17 cellular contexts compared by ENCODE assay signal in the genomic region with DNA sequence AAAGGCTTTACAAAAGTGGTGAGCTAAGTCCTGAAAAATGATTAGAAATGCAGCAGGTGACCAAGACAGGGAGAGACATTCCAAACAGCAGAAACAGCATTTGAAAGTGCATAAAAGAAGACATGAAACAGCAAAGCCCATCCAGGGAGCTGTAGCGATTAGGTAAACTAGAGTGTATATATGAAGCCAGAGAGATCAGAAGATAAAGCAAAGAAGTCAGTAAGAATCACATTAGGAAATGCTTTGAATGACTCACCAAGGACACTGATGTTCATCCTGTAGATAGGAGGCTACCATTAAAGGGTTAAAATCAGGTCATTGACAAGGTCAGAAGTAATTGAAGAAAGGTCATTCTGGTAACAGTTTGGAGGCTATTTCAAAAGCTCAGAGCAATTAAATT. TPM values are rescaled to one million over a fixed set of nuclear protein-coding genes. Genes with fewer than 3 reads are reported as not detected.
A peak's percentile ranks its signal among the peaks of the same experiment; 100 is the strongest.
DNase-seq lines count a peak whose midpoint lies in the region; ATAC-seq, FAIRE-seq and TF ChIP-seq lines count a peak whose summit lies in the region.
"Had no signal": no experiment of that assay in that cellular context is flagged by ENCODE, and none has a peak within 500 bp of the region (broad histone marks: within the 10 kb centered on the region; RNA-seq: fewer than 3 reads in every experiment).

No MANE protein-coding gene starts in this region.

- H3K4me2 ChIP-seq in SK-N-SH, result no peak overlapping the region

- H3K36me3 ChIP-seq in SK-N-SH (replicated peaks in 1 of 2; ENCODE audit: control insufficient read depth in 1 of 2, insufficient read depth in 2 of 2, low read length in 1 of 2) (no peaks in the 10 kb centered on the region), upper lobe of right lung (no peaks in the 10 kb centered on the region), kidney (ENCODE audit: control insufficient read depth in 1 of 2, insufficient read depth in 2 of 2, low read length in 2 of 2) (no peaks in the 10 kb centered on the region)

- no peaks in the 10 kb centered on the region for H3K79me2 ChIP-seq in SK-N-SH (ENCODE audit: insufficient read depth)

- DNase-seq in M059J (ENCODE audit: low read depth) (peak; percentile 57), SK-N-SH (no peak), iris pigment epithelial cell (ENCODE audit: low read depth) (peak; percentile 66), upper lobe of right lung (no peak), NCI-H1694 (lab: John Stamatoyannopoulos, UW) (no peak), kidney (no peak), HTR-8/SVneo (ENCODE audit: insufficient read length, low spot score) (no peak)
- DNase-seq: ACHN; Calu3; CD4-positive, CD25-positive, alpha-beta regulatory T cell; NCI-H1105 treated with DMSO at 0.1 percent for 48 hours; NCI-H187 treated with DMSO at 0.1 percent for 48 hours; NCI-H345; NCI-H526; SHP77 treated with DMSO at 0.1 percent for 48 hours had no signal

- H3K27me3 ChIP-seq in SK-N-SH (ENCODE audit: insufficient read depth) (no peaks in the 10 kb centered on the region), upper lobe of right lung (no peaks in the 10 kb centered on the region)

- no peak overlapping the region for H3K9ac ChIP-seq in SK-N-SH
- no peak overlapping the region for H3K9ac ChIP-seq in kidney (ENCODE audit: low read length in 2 of 2)

- TF ChIP-seq CTCF in SK-N-SH (IDR thresholded peaks at IDR 0.05) (no peak), upper lobe of right lung (IDR thresholded peaks at IDR 0.05) (no peak), kidney (IDR thresholded peaks at IDR 0.05; ENCODE audit: borderline replicate concordance, extremely low read depth, insufficient read depth) (no peak)

- POLR2A ChIA-PET in SK-N-SH (lab: Yijun Ruan, JAX), result no interaction called here

- peak in 1 of 2 experiments; percentile 15; a peak in 1 of 4 replicates for TF ChIP-seq EP300 in SK-N-SH (IDR thresholded peaks at IDR 0.05; ENCODE audit: borderline replicate concordance in 1 of 2, low read depth in 1 of 2, low read length in 1 of 2)

- H3K9me2 ChIP-seq in SK-N-SH, result no peaks in the 10 kb centered on the region

- H3K4me1 ChIP-seq in SK-N-SH (ENCODE audit: control insufficient read depth in 1 of 2, insufficient read depth in 2 of 2, low read depth in 1 of 2, low read length in 1 of 2) (peaks cover 0 to 10% of the 10 kb centered on the region in 2 experiments; a peak in 1 of 4 replicates), upper lobe of right lung (no peaks in the 10 kb centered on the region), kidney (ENCODE audit: control insufficient read depth in 1 of 2, insufficient read depth in 1 of 2, low read depth in 1 of 2, low read length in 2 of 2) (peaks cover 0 to 6% of the 10 kb centered on the region in 2 donors)

- H3K27ac ChIP-seq in SK-N-SH (ENCODE audit: low read depth in 2 of 2, low read length in 1 of 2), result no peak overlapping the region; a peak in 1 of 4 replicates
- peak overlapping the region; percentile 17 for H3K27ac ChIP-seq in upper lobe of right lung
- no peak overlapping the region for H3K27ac ChIP-seq in kidney (ENCODE audit: low read depth in 2 of 2, low read length in 2 of 2)

- CTCF ChIA-PET in SK-N-SH (lab: Yijun Ruan, JAX), result interaction anchor here (1.5 kb wide), 1 partner anchor 10 kb away, joined by 7 read pairs; no protein-coding TSS in a partner anchor

- H3F3A ChIP-seq in SK-N-SH (replicated peaks; ENCODE audit: insufficient read depth), result no peaks in the 10 kb centered on the region

- intact Hi-C loops in upper lobe of right lung (cut with DNase I), result no loop called here
- intact Hi-C loops in kidney (cut with DNase I), result no loop called here

- no peak for ATAC-seq in upper lobe of right lung

- no peaks in the 10 kb centered on the region for H3K9me3 ChIP-seq in SK-N-SH
- H3K9me3 ChIP-seq in upper lobe of right lung, result no peaks in the 10 kb centered on the region
- H3K9me3 ChIP-seq in kidney (ENCODE audit: control insufficient read depth in 1 of 2, low read length in 2 of 2), result no peaks in the 10 kb centered on the region

- no peak for TF ChIP-seq RAD21 in SK-N-SH (IDR thresholded peaks at IDR 0.05; ENCODE audit: low read length)

- FAIRE-seq in kidney (lab: Jason Lieb, UNC) (no peak), HTR-8/SVneo (lab: Jason Lieb, UNC) (no peak)
- FAIRE-seq: H54 had no signal

- H3K4me3 ChIP-seq in SK-N-SH (ENCODE audit: low read depth in 2 of 2, low read length in 1 of 2), result no peak overlapping the region
- no peak overlapping the region for H3K4me3 ChIP-seq in upper lobe of right lung
- H3K4me3 ChIP-seq in kidney (ENCODE audit: low read length in 2 of 2), result no peak overlapping the region

- no peak overlapping the region for H2AFZ ChIP-seq in SK-N-SH (ENCODE audit: low read depth)

- H4K20me1 ChIP-seq in SK-N-SH (ENCODE audit: insufficient read depth), result no peaks in the 10 kb centered on the region

- WGBS in SK-N-SH (ENCODE audit: low lambda C conversion rate), result 27% methylated on average over 1 of the region's 1 CpG

TF ChIP-seq in SK-N-SH, 30 proteins besides CTCF, POLR2A, EP300 and RAD21:
- TF ChIP-seq, protein P1, sequence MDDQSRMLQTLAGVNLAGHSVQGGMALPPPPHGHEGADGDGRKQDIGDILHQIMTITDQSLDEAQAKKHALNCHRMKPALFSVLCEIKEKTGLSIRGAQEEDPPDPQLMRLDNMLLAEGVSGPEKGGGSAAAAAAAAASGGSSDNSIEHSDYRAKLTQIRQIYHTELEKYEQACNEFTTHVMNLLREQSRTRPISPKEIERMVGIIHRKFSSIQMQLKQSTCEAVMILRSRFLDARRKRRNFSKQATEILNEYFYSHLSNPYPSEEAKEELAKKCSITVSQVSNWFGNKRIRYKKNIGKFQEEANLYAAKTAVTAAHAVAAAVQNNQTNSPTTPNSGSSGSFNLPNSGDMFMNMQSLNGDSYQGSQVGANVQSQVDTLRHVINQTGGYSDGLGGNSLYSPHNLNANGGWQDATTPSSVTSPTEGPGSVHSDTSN (IDR thresholded peaks at IDR 0.05), result peak; percentile 32; the same call in 1 of the 2 replicates
- TF ChIP-seq GABPA (IDR thresholded peaks at IDR 0.05; ENCODE audit: low read depth), result no peak
- peak; percentile 73; the same call in 1 of the 2 replicates for TF ChIP-seq RXRA (IDR thresholded peaks at IDR 0.05; ENCODE audit: borderline replicate concordance, low read depth)
- peak; percentile 58 for TF ChIP-seq JUND (IDR thresholded peaks at IDR 0.05)
- TF ChIP-seq, protein P2, sequence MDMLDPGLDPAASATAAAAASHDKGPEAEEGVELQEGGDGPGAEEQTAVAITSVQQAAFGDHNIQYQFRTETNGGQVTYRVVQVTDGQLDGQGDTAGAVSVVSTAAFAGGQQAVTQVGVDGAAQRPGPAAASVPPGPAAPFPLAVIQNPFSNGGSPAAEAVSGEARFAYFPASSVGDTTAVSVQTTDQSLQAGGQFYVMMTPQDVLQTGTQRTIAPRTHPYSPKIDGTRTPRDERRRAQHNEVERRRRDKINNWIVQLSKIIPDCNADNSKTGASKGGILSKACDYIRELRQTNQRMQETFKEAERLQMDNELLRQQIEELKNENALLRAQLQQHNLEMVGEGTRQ (IDR thresholded peaks at IDR 0.05; ENCODE audit: borderline replicate concordance, low read depth, low read length), result no peak
- TF ChIP-seq, protein P3, sequence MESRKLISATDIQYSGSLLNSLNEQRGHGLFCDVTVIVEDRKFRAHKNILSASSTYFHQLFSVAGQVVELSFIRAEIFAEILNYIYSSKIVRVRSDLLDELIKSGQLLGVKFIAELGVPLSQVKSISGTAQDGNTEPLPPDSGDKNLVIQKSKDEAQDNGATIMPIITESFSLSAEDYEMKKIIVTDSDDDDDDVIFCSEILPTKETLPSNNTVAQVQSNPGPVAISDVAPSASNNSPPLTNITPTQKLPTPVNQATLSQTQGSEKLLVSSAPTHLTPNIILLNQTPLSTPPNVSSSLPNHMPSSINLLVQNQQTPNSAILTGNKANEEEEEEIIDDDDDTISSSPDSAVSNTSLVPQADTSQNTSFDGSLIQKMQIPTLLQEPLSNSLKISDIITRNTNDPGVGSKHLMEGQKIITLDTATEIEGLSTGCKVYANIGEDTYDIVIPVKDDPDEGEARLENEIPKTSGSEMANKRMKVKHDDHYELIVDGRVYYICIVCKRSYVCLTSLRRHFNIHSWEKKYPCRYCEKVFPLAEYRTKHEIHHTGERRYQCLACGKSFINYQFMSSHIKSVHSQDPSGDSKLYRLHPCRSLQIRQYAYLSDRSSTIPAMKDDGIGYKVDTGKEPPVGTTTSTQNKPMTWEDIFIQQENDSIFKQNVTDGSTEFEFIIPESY (IDR thresholded peaks at IDR 0.05; ENCODE audit: borderline replicate concordance, low read depth), result no peak
- TF ChIP-seq FOXM1 (IDR thresholded peaks at IDR 0.05; ENCODE audit: low read depth), result no peak
- TF ChIP-seq RCOR1 (IDR thresholded peaks at IDR 0.05; ENCODE audit: low read length), result no peak
- TF ChIP-seq TCF12 (IDR thresholded peaks at IDR 0.05), result peak; percentile 64
- no peak for TF ChIP-seq NRF1 (IDR thresholded peaks at IDR 0.05; ENCODE audit: low read depth, low read length)
- TF ChIP-seq, protein P4, sequence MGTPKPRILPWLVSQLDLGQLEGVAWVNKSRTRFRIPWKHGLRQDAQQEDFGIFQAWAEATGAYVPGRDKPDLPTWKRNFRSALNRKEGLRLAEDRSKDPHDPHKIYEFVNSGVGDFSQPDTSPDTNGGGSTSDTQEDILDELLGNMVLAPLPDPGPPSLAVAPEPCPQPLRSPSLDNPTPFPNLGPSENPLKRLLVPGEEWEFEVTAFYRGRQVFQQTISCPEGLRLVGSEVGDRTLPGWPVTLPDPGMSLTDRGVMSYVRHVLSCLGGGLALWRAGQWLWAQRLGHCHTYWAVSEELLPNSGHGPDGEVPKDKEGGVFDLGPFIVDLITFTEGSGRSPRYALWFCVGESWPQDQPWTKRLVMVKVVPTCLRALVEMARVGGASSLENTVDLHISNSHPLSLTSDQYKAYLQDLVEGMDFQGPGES (IDR thresholded peaks at IDR 0.05; ENCODE audit: low read depth, low read length), result no peak

RNA-seq across cellular contexts. Expression of a gene that starts 27.6 kb away (rescaled TPM):
- 0.57 and 1.3 TPM in 2 replicates for total RNA-seq in M059J (2014; rRNA removed; shearing (Covaris generic))
- 52.5 and 62.2 TPM in 2 replicates for polyA plus RNA-seq in SK-N-SH (2012; rRNA removed)
- 58.9 and 65.7 TPM in 2 replicates for polyA plus RNA-seq in SK-N-SH (2012; cell fraction: cytosol; rRNA removed)
- polyA plus RNA-seq in SK-N-SH (2012; cell fraction: nucleus; rRNA removed), result 20.8 and 29.9 TPM in 2 replicates
- 0.32 TPM for total RNA-seq in upper lobe of right lung
- 0.85 TPM for total RNA-seq in kidney
- polyA plus RNA-seq in kidney (ENCODE audit: insufficient read depth, low read depth, low replicate concordance), result 4.5 TPM
- total RNA-seq: Calu3; CD4-positive, CD25-positive, alpha-beta regulatory T cell; G401 had no signal
- polyA plus RNA-seq: CD4-positive, CD25-positive, alpha-beta regulatory T cell had no signal

RNA-seq across cellular contexts. Expression of a gene that starts 38.5 kb away (rescaled TPM):
- total RNA-seq in M059J (2014; rRNA removed; shearing (Covaris generic)), result 5.1 and 8.9 TPM in 2 replicates
- 11.4 and 14.9 TPM in 2 replicates for polyA plus RNA-seq in SK-N-SH (2012; rRNA removed)
- 14.9 and 15.9 TPM in 2 replicates for polyA plus RNA-seq in SK-N-SH (2012; cell fraction: cytosol; rRNA removed)
- polyA plus RNA-seq in SK-N-SH (2012; cell fraction: nucleus; rRNA removed), result 5.6 and 7.7 TPM in 2 replicates
- total RNA-seq in upper lobe of right lung, result 7.2 TPM
- 7.6 TPM for total RNA-seq in kidney
- polyA plus RNA-seq in kidney (ENCODE audit: insufficient read depth, low read depth, low replicate concordance), result 43.8 TPM

Comparison
In these comparisons a context has a peak if more than half of its experiments do, and no peak if none do; other contexts are left out.
1. DNase-seq: peak in M059J (single experiment) and iris pigment epithelial cell (single experiment); none in SK-N-SH (single experiment), upper lobe of right lung (single experiment), NCI-H1694 (single experiment), kidney (single experiment) and HTR-8/SVneo (single experiment).